ENCODE assay signal across 8 cellular contexts in the genomic region with DNA sequence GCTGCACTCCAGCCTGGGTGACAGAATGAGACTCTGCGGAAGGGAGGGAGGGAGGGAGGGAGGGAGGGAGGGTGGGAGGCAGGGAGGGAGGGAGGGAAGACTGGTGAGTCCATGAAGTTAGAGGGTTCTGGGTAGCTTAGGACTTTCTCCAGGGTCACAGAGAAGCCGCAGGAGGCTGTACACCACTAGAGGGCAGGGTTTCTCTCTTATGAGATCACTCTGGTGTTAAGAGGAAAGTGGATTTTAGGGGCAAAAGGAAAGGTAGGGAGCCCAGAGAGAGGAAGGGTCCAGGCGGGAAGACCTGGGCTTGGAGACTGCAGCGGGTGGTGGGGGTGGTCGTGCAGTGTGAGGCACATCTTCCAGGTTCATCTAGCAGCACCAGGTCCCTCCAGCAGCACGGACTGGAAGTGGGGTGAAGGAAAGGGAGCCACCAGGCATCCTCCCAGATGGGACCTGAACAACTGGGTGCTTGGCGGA. TPM values are rescaled to one million over a fixed set of nuclear protein-coding genes. Genes with fewer than 3 reads are reported as not detected.
A peak's percentile ranks its signal among the peaks of the same experiment; 100 is the strongest.
DNase-seq lines count a peak whose midpoint lies in the region; ATAC-seq and TF ChIP-seq lines count a peak whose summit lies in the region.

No MANE protein-coding gene starts in this region.

- H3K4me1 Mint-ChIP-seq in T-helper 2 cell treated with Interferon-gamma antibody and Interleukin-4, amounts not matched to agents 5 μg/mL and 100 μg/mL, for 36 hours (ENCODE audit: low read depth) = no peaks in the 10 kb centered on the region

- no peak overlapping the region for H3K4me3 Mint-ChIP-seq in T-helper 2 cell treated with Interferon-gamma antibody and Interleukin-4, amounts not matched to agents 5 μg/mL and 100 μg/mL, for 36 hours

- no peak overlapping the region for H3K27ac Mint-ChIP-seq in T-helper 2 cell treated with Interferon-gamma antibody and Interleukin-4, amounts not matched to agents 5 μg/mL and 100 μg/mL, for 36 hours

- H3K9me3 ChIP-seq in mucosa of descending colon = no peaks in the 10 kb centered on the region

- H3K36me3 Mint-ChIP-seq in T-helper 2 cell treated with Interferon-gamma antibody and Interleukin-4, amounts not matched to agents 5 μg/mL and 100 μg/mL, for 36 hours (ENCODE audit: low read depth) = no peaks in the 10 kb centered on the region

- peak; percentile 76 for TF ChIP-seq CTCF in epithelial cell of proximal tubule (conservative IDR thresholded peaks at IDR 0.05; ENCODE audit: low read depth, low read length)
- peak; percentile 44 for TF ChIP-seq CTCF in mucosa of descending colon (IDR thresholded peaks at IDR 0.05)

- peaks cover 2% of the 10 kb centered on the region for H3K4me1 ChIP-seq in mucosa of descending colon (ENCODE audit: low read depth)

- peak; percentile 73 for ATAC-seq in mucosa of descending colon
- no peak for ATAC-seq in GM18907 (IDR thresholded peaks at IDR 0.05; ENCODE audit: unreplicated experiment)
- no peak for ATAC-seq in HG02840 (IDR thresholded peaks at IDR 0.05; ENCODE audit: low FRiP score, unreplicated experiment)

- intact Hi-C loops in mucosa of descending colon (cut with DNase I, micrococcal nuclease) = loop anchor here in 1 of 2 donors (10.0 kb wide), 1 partner anchor 56 kb away; a partner anchor contains a TSS

- no peaks in the 10 kb centered on the region for H3K9me3 Mint-ChIP-seq in T-helper 2 cell treated with Interferon-gamma antibody and Interleukin-4, amounts not matched to agents 5 μg/mL and 100 μg/mL, for 36 hours

- no peak overlapping the region for H3K4me3 ChIP-seq in epithelial cell of proximal tubule (ENCODE audit: low read depth, low read length)
- H3K4me3 ChIP-seq in mucosa of descending colon = no peak overlapping the region

- peak; percentile 7 for DNase-seq in activated naive CD4-positive, alpha-beta T cell treated with Interleukin-2 at 50 U/mL for 16 hours
- DNase-seq in activated naive CD4-positive, alpha-beta T cell treated with anti-CD3 and anti-CD28 coated beads, Interleukin-2, amount 50 U/mL, for 16 hours = no peak
- peak; percentile 68 for DNase-seq in MV-4-11 (lab: John Stamatoyannopoulos, UW)
- DNase-seq in T-helper 2 cell treated with Interferon-gamma antibody and Interleukin-4, amounts not matched to agents 5 μg/mL and 100 μg/mL, for 36 hours (ENCODE audit: low spot score) = peak; percentile 6
- no peak for DNase-seq in epithelial cell of proximal tubule (ENCODE audit: low read depth)
- peak in 1 of 3 donors; percentile 86 for DNase-seq in mucosa of descending colon

- H3K36me3 ChIP-seq in mucosa of descending colon (ENCODE audit: low read depth) = no peaks in the 10 kb centered on the region

- H3K27me3 Mint-ChIP-seq in T-helper 2 cell treated with Interferon-gamma antibody and Interleukin-4, amounts not matched to agents 5 μg/mL and 100 μg/mL, for 36 hours (ENCODE audit: low read depth) = no peaks in the 10 kb centered on the region

RNA-seq across cellular contexts. Expression of a gene that starts 48.7 kb away (rescaled TPM):
- total RNA-seq in epithelial cell of proximal tubule (0.58 and 2.2 TPM in 2 replicates), mucosa of descending colon (1 to 10 TPM; 6.0 to 6.4 (median 6.3) TPM)

RNA-seq across cellular contexts. Expression of a gene that starts 58.0 kb away (rescaled TPM):
- total RNA-seq in epithelial cell of proximal tubule (0.63 and 0.65 TPM in 2 replicates), mucosa of descending colon (10 to 100 TPM; 11.0 to 17.4 (median 11.4) TPM)

Comparison
In these comparisons a context has a peak if more than half of its experiments do, and no peak if none do; other contexts are left out.
1. DNase-seq: peak in activated naive CD4-positive, alpha-beta T cell treated with Interleukin-2 at 50 U/mL for 16 hours (single experiment), MV-4-11 (single experiment) and T-helper 2 cell treated with Interferon-gamma antibody and Interleukin-4, amounts not matched to agents 5 μg/mL and 100 μg/mL, for 36 hours (single experiment); none in activated naive CD4-positive, alpha-beta T cell treated with anti-CD3 and anti-CD28 coated beads, Interleukin-2, amount 50 U/mL, for 16 hours (single experiment) and epithelial cell of proximal tubule (single experiment).